Comparison of ENCODE assay signal across 1 cellular context in the genomic region with DNA sequence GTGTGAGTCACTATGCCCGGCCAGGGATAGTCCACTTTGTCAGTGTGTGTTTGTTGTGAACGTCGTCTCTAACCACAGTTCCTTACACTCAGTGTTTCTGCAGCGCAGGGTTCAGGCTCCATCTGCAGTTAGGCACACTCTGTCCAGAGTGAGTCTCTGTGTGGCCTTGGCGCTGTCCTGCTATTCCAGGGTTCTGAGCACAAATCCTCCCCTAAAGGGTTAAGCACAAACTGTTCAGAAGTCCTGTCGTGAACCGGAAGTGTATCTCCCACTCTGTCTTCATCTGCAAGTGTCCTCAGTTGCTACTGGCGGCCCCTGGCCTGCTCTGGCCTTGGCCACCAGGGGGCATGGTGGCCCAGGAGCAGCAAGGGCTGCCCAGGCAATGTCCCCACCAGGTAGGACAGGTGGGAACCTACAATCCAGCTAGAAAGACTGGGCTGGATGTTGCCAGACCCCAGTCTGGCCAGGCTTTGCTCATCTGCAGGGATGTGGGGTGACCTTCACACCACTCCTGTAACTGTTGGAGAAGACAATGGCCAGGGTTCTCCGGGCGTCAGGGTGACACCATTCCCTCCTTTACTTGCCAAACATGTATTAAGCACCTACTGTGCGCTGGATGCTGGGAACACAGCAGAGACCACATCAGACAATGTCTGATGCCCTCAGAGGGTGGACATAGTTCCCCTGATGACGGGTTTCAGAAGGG.
TF ChIP-seq lines count a peak whose summit lies in the region.

No MANE protein-coding gene starts in this region.

TF ChIP-seq in SK-N-SH treated with all-trans-retinoic acid at 6 μM for 48 hours, 23 proteins besides CTCF, POLR2A, EP300 and RAD21 (continued from another document):
- TF ChIP-seq SNAI2 (CRISPR knock-in tag; IDR thresholded peaks at IDR 0.05) (no peak), TOX (CRISPR knock-in tag; IDR thresholded peaks at IDR 0.05; ENCODE audit: borderline replicate concordance) (no peak), RARB (CRISPR knock-in tag; IDR thresholded peaks at IDR 0.05) (no peak), CSDC2 (CRISPR knock-in tag; IDR thresholded peaks at IDR 0.05) (no peak), ZNF70 (CRISPR knock-in tag; IDR thresholded peaks at IDR 0.05) (no peak), ZFP3 (CRISPR knock-in tag; IDR thresholded peaks at IDR 0.05) (no peak), CSRNP3 (CRISPR knock-in tag; IDR thresholded peaks at IDR 0.05) (no peak), BACH2 (CRISPR knock-in tag; IDR thresholded peaks at IDR 0.05; ENCODE audit: borderline replicate concordance) (no peak), ARNTL (CRISPR knock-in tag; IDR thresholded peaks at IDR 0.05; ENCODE audit: borderline replicate concordance, low read depth) (no peak)
- TF ChIP-seq, protein P1, sequence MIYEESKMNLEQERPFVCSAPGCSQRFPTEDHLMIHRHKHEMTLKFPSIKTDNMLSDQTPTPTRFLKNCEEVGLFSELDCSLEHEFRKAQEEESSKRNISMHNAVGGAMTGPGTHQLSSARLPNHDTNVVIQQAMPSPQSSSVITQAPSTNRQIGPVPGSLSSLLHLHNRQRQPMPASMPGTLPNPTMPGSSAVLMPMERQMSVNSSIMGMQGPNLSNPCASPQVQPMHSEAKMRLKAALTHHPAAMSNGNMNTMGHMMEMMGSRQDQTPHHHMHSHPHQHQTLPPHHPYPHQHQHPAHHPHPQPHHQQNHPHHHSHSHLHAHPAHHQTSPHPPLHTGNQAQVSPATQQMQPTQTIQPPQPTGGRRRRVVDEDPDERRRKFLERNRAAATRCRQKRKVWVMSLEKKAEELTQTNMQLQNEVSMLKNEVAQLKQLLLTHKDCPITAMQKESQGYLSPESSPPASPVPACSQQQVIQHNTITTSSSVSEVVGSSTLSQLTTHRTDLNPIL (CRISPR knock-in tag; IDR thresholded peaks at IDR 0.05; ENCODE audit: low read depth): no peak
- TF ChIP-seq, protein P2, sequence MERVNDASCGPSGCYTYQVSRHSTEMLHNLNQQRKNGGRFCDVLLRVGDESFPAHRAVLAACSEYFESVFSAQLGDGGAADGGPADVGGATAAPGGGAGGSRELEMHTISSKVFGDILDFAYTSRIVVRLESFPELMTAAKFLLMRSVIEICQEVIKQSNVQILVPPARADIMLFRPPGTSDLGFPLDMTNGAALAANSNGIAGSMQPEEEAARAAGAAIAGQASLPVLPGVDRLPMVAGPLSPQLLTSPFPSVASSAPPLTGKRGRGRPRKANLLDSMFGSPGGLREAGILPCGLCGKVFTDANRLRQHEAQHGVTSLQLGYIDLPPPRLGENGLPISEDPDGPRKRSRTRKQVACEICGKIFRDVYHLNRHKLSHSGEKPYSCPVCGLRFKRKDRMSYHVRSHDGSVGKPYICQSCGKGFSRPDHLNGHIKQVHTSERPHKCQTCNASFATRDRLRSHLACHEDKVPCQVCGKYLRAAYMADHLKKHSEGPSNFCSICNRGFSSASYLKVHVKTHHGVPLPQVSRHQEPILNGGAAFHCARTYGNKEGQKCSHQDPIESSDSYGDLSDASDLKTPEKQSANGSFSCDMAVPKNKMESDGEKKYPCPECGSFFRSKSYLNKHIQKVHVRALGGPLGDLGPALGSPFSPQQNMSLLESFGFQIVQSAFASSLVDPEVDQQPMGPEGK (CRISPR knock-in tag; IDR thresholded peaks at IDR 0.05; ENCODE audit: borderline replicate concordance): no peak
